14 cellular contexts compared by ENCODE assay signal in the genomic region with DNA sequence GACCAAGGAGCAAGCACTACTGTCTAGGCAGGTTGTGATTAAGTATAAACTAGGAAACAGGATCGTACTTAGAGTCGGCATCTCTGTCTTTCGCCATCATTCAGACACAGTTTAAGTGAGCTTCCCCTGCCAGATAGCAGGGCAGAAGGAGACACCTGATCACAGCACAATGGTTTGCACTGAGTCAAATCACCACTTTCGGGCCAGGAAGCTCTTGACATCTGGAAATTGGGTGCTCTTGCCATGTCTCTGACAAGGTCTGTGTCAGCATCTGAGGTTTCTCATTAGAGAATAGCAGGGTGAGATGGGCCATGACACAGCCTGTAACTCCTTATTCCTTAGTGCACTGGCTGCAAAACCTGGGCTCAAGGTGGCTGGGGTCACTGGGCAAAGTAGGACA. TPM values are rescaled to one million over a fixed set of nuclear protein-coding genes. Genes with fewer than 3 reads are reported as not detected.
DNase-seq lines count a peak whose midpoint lies in the region; ATAC-seq lines count a peak whose summit lies in the region.
"Had no signal": no experiment of that assay in that cellular context is flagged by ENCODE, and none has a peak within 500 bp of the region (broad histone marks: within the 10 kb centered on the region; RNA-seq: fewer than 3 reads in every experiment).

No MANE protein-coding gene starts in this region.

- H3K27ac ChIP-seq in mesenchymal stem cell (ENCODE audit: low read length, poor library complexity, severe bottlenecking), result no peak overlapping the region
- no peak overlapping the region for H3K27ac ChIP-seq in mesendoderm (ENCODE audit: low read depth, low read length)
- H3K27ac ChIP-seq: lower lobe of right lung had no signal

- H4K8ac ChIP-seq in mesenchymal stem cell (ENCODE audit: low read length) (no peak overlapping the region), mesendoderm (ENCODE audit: low read depth, low read length) (no peak overlapping the region)

- H3K4me3 ChIP-seq in mesenchymal stem cell (ENCODE audit: insufficient read depth in 1 of 2, low read depth in 1 of 2, low read length in 2 of 2), result no peak overlapping the region
- no peak overlapping the region for H3K4me3 ChIP-seq in mesendoderm (ENCODE audit: low read length)
- H3K4me3 ChIP-seq: heart left ventricle, lower lobe of right lung had no signal

- H3K27me3 ChIP-seq in mesenchymal stem cell (ENCODE audit: control insufficient read depth in 1 of 2, insufficient read depth in 1 of 2, low read length in 2 of 2) (peaks cover 0 to 5% of the 10 kb centered on the region in 2 experiments), mesendoderm (ENCODE audit: insufficient read depth, low read length, poor library complexity) (no peaks in the 10 kb centered on the region)
- H3K27me3 ChIP-seq: heart left ventricle had no signal

- H2BK120ac ChIP-seq in mesenchymal stem cell (ENCODE audit: low read depth, low read length) (peak overlapping the region; percentile 24), mesendoderm (ENCODE audit: low read depth, low read length) (no peak overlapping the region)

- H3K79me1 ChIP-seq in mesenchymal stem cell (replicated peaks; ENCODE audit: low read length, poor library complexity, severe bottlenecking) (no peaks in the 10 kb centered on the region), mesendoderm (ENCODE audit: low read length) (no peaks in the 10 kb centered on the region)

- no peaks in the 10 kb centered on the region for H3K9me3 ChIP-seq in mesenchymal stem cell (ENCODE audit: control insufficient read depth, low read length)
- H3K9me3 ChIP-seq: heart left ventricle, lower lobe of right lung had no signal

- no peak overlapping the region for H4K91ac ChIP-seq in mesenchymal stem cell (ENCODE audit: low read length)

- H3K79me2 ChIP-seq in mesendoderm (ENCODE audit: control insufficient read depth, insufficient read depth, low read length), result no peaks in the 10 kb centered on the region

- H3K4me2 ChIP-seq in mesenchymal stem cell (ENCODE audit: low read length, poor library complexity, severe bottlenecking) (no peak overlapping the region), mesendoderm (ENCODE audit: low read length) (no peak overlapping the region)

- DNase-seq in mesenchymal stem cell (no peak), medulla oblongata (ENCODE audit: extremely low spot score) (no peak), mesendoderm (no peak), activated gamma-delta T cell (lab: John Stamatoyannopoulos, UW) (no peak)
- DNase-seq: anterior cingulate cortex; heart left ventricle; lower lobe of right lung; posterior cingulate gyrus; stimulated activated CD4-positive, alpha-beta T cell treated with anti-CD3 and anti-CD28 coated beads, Interleukin-2, amount 100 ng/mL, for 48 hours; T-helper 9 cell had no signal

- H3K36me3 ChIP-seq in mesenchymal stem cell (ENCODE audit: control insufficient read depth in 1 of 2, insufficient read depth in 2 of 2, low read depth in 1 of 2, low read length in 2 of 2) (no peaks in the 10 kb centered on the region), mesendoderm (ENCODE audit: control insufficient read depth, insufficient read depth, low read length) (no peaks in the 10 kb centered on the region)

- H2BK12ac ChIP-seq in mesenchymal stem cell (ENCODE audit: low read length in 2 of 2), result no peak overlapping the region

- H4K5ac ChIP-seq in mesendoderm (ENCODE audit: low read length), result no peak overlapping the region

- no peak overlapping the region for H2BK5ac ChIP-seq in mesenchymal stem cell (ENCODE audit: low read depth, low read length, poor library complexity, severe bottlenecking)
- no peak overlapping the region for H2BK5ac ChIP-seq in mesendoderm (ENCODE audit: low read length)

- H2BK15ac ChIP-seq in mesenchymal stem cell (ENCODE audit: low read depth, poor library complexity, severe bottlenecking), result no peak overlapping the region
- no peak overlapping the region for H2BK15ac ChIP-seq in mesendoderm (replicated peaks; ENCODE audit: low read depth)

- H3K14ac ChIP-seq in mesenchymal stem cell (ENCODE audit: low read length in 2 of 2), result no peak overlapping the region

- ATAC-seq in GM18502 (IDR thresholded peaks at IDR 0.05; ENCODE audit: poor library complexity, unreplicated experiment), result peak; percentile 40
- ATAC-seq in GM21423 (IDR thresholded peaks at IDR 0.05; ENCODE audit: unreplicated experiment), result peak; percentile 24
- peak; percentile 59 for ATAC-seq in HG03442 (IDR thresholded peaks at IDR 0.05; ENCODE audit: unreplicated experiment)
- ATAC-seq: lower lobe of right lung, Panc1 had no signal

- no peak overlapping the region for H3K23ac ChIP-seq in mesenchymal stem cell (ENCODE audit: low read length in 2 of 2)
- no peak overlapping the region for H3K23ac ChIP-seq in mesendoderm (ENCODE audit: low read length)

- no peak overlapping the region for H3K9ac ChIP-seq in mesenchymal stem cell (ENCODE audit: low read length)
- H3K9ac ChIP-seq in mesendoderm (ENCODE audit: low read length), result no peak overlapping the region

- H3K4ac ChIP-seq in mesenchymal stem cell (ENCODE audit: low read depth in 1 of 2, low read length in 2 of 2) (no peak overlapping the region), mesendoderm (ENCODE audit: low read depth, low read length) (no peak overlapping the region)

- H3K56ac ChIP-seq in mesendoderm (ENCODE audit: low read length), result no peak overlapping the region

- H3K18ac ChIP-seq in mesenchymal stem cell (ENCODE audit: low read depth in 1 of 2, low read length in 2 of 2) (no peak overlapping the region), mesendoderm (ENCODE audit: low read length) (no peak overlapping the region)

- no peak overlapping the region for H2AFZ ChIP-seq in mesenchymal stem cell (ENCODE audit: low read depth, low read length)

- H2AK5ac ChIP-seq in mesenchymal stem cell (ENCODE audit: low read length, severe bottlenecking) (no peak overlapping the region), mesendoderm (ENCODE audit: low read length) (no peak overlapping the region)

- whole genome bisulfite sequencing in mesenchymal stem cell, result 93% methylated on average over 4 of the region's 4 CpGs
- no CpG with 5 or more reads among the region's 4 CpGs for WGBS in mesendoderm (ENCODE audit: extremely low coverage, insufficient coverage, low lambda C conversion rate)

- no peaks in the 10 kb centered on the region for H3K4me1 ChIP-seq in mesenchymal stem cell (ENCODE audit: control insufficient read depth, insufficient read depth, low read depth, low read length)
- H3K4me1 ChIP-seq in mesendoderm (ENCODE audit: control insufficient read depth, low read depth, low read length), result peaks cover 7% of the 10 kb centered on the region

RNA-seq across cellular contexts. Expression of gene ADRB2, which starts 8.3 kb away (rescaled TPM):
- polyA plus RNA-seq in mesenchymal stem cell (2013, experiment 1 of 2), result 0.87 TPM
- polyA plus RNA-seq in mesenchymal stem cell (2013, experiment 2 of 2), result 0.89 TPM
- 0.59 TPM for polyA plus RNA-seq in mesendoderm (2013, experiment 1 of 2)
- 0.48 TPM for polyA plus RNA-seq in mesendoderm (2013, experiment 2 of 2)
